ENCODE assay signal across 17 cellular contexts in genomic region chr10:33306126-33306525, GRCh38. TPM values are rescaled to one million over a fixed set of nuclear protein-coding genes. Genes with fewer than 3 reads are reported as not detected.
DNase-seq lines count a peak whose midpoint lies in the region; ATAC-seq and TF ChIP-seq lines count a peak whose summit lies in the region.
"Had no signal": no experiment of that assay in that cellular context is flagged by ENCODE, and none has a peak within 500 bp of the region (broad histone marks: within the 10 kb centered on the region; RNA-seq: fewer than 3 reads in every experiment).

No MANE protein-coding gene starts in this region.

- no peaks in the 10 kb centered on the region for H3K27me3 ChIP-seq in SJCRH30
- H3K27me3 ChIP-seq in neuronal stem cell (ENCODE audit: control insufficient read depth in 3 of 3, insufficient read depth in 3 of 3, low read depth in 1 of 3, low read length in 3 of 3), result no peaks in the 10 kb centered on the region
- H3K27me3 ChIP-seq: ovary had no signal

- no peak overlapping the region for H2BK120ac ChIP-seq in neuronal stem cell (ENCODE audit: low read depth, low read length)

- H4K91ac ChIP-seq in neuronal stem cell (ENCODE audit: low read depth, low read length, poor library complexity), result no peak overlapping the region

- H4K8ac ChIP-seq in neuronal stem cell (ENCODE audit: low read depth, low read length), result no peak overlapping the region

- no peak overlapping the region for H2BK15ac ChIP-seq in neuronal stem cell (ENCODE audit: low read length)

- no peak overlapping the region for H3K4me2 ChIP-seq in neuronal stem cell (ENCODE audit: insufficient read depth, low read length, poor library complexity, severe bottlenecking)

- DNase-seq in DMS153 (lab: John Stamatoyannopoulos, UW), result peak; percentile 25
- no peak for DNase-seq in DMS153 treated with DMSO at 0.1 percent for 48 hours (lab: John Stamatoyannopoulos, UW; ENCODE audit: unreplicated experiment)
- peak; percentile 57 to 61 for DNase-seq in SJCRH30
- peak; percentile 45 for DNase-seq in fibroblast of the aortic adventitia (ENCODE audit: low read depth)
- DNase-seq in neuronal stem cell (ENCODE audit: low spot score), result peak; percentile 33
- no peak for DNase-seq in posterior cingulate gyrus
- DNase-seq in activated naive CD4-positive, alpha-beta T cell treated with anti-CD3 and anti-CD28 coated beads, Interleukin-2, amount 50 U/mL, for 72 hours (ENCODE audit: low spot score in 2 of 2), result no peak
- DNase-seq: activated CD8-positive, alpha-beta memory T cell treated with anti-CD3 and anti-CD28 coated beads, Interleukin-2, amount 50 U/mL, for 4 hours; activated naive CD4-positive, alpha-beta T cell; NCI-H187; ovary; small intestine; T-helper 17 cell; trophoblast cell had no signal

- H3K18ac ChIP-seq in neuronal stem cell (ENCODE audit: low read length), result no peak overlapping the region

- H3K79me1 ChIP-seq in neuronal stem cell (ENCODE audit: low read depth, low read length), result no peaks in the 10 kb centered on the region

- H3K4me1 ChIP-seq in SJCRH30 (peaks cover 11% of the 10 kb centered on the region; the same call in 1 of the 2 replicates), neuronal stem cell (ENCODE audit: control insufficient read depth in 2 of 2, insufficient read depth in 1 of 2, low read depth in 1 of 2, low read length in 2 of 2) (peaks cover 6 to 22% of the 10 kb centered on the region in 2 donors)

- no peak overlapping the region for H3K27ac Mint-ChIP-seq in activated naive CD4-positive, alpha-beta T cell treated with anti-CD3 and anti-CD28 coated beads, Interleukin-2, amount 50 U/mL, for 72 hours
- H3K27ac Mint-ChIP-seq: T-helper 17 cell had no signal

- no peak overlapping the region for H3K23ac ChIP-seq in neuronal stem cell (ENCODE audit: low read depth, low read length, poor library complexity)

- H2AFZ ChIP-seq in neuronal stem cell (ENCODE audit: low read length), result no peak overlapping the region

- no peak overlapping the region for H3K27ac ChIP-seq in SJCRH30
- no peak overlapping the region for H3K27ac ChIP-seq in neuronal stem cell (replicated peaks; ENCODE audit: low read length)
- H3K27ac ChIP-seq: 22Rv1, ovary had no signal

- peaks cover 0 to 6% of the 10 kb centered on the region in 2 donors for H3K9me3 Mint-ChIP-seq in activated naive CD4-positive, alpha-beta T cell treated with anti-CD3 and anti-CD28 coated beads, Interleukin-2, amount 50 U/mL, for 72 hours

- H2BK12ac ChIP-seq in neuronal stem cell (ENCODE audit: low read length), result no peak overlapping the region

- intact Hi-C loops in posterior cingulate gyrus (cut with DNase I), result no loop called here

- H3K36me3 Mint-ChIP-seq in activated naive CD4-positive, alpha-beta T cell treated with anti-CD3 and anti-CD28 coated beads, Interleukin-2, amount 50 U/mL, for 72 hours, result no peaks in the 10 kb centered on the region

- no peak overlapping the region for H3K9ac ChIP-seq in neuronal stem cell (ENCODE audit: low read depth, low read length, poor library complexity)

- 0 out of 2 replicates have a peak, but pooled peaks cover 3% of the 10 kb centered on the region for H3K9me3 ChIP-seq in SJCRH30 (replicated peaks)
- H3K9me3 ChIP-seq in neuronal stem cell (replicated peaks in 1 of 2; ENCODE audit: control insufficient read depth in 2 of 2, insufficient read depth in 1 of 2, low read depth in 1 of 2, low read length in 2 of 2), result peaks cover 0 to 3% of the 10 kb centered on the region in 2 donors
- H3K9me3 ChIP-seq: ovary had no signal

- no peak overlapping the region for H3K14ac ChIP-seq in neuronal stem cell (ENCODE audit: low read length)

- no peak overlapping the region for H3K4ac ChIP-seq in neuronal stem cell (ENCODE audit: low read length)

- no peak overlapping the region for H2AK5ac ChIP-seq in neuronal stem cell (ENCODE audit: low read depth, low read length)

- no peak overlapping the region for H2BK5ac ChIP-seq in neuronal stem cell (ENCODE audit: low read length)

- H3K36me3 ChIP-seq in SJCRH30 (no peaks in the 10 kb centered on the region), neuronal stem cell (replicated peaks in 1 of 2; ENCODE audit: control insufficient read depth in 2 of 2, insufficient read depth in 2 of 2, low read length in 2 of 2) (peaks cover 0 to 64% of the 10 kb centered on the region in 2 donors)
- H3K36me3 ChIP-seq: ovary had no signal

- WGBS in neuronal stem cell (ENCODE audit: extremely low coverage in 2 of 2, insufficient read length in 2 of 2, insufficient replicate concordance in 1 of 2), 2 donors, result no CpG with 5 or more reads among the region's 5 CpGs

- ATAC-seq in activated naive CD4-positive, alpha-beta T cell treated with anti-CD3 and anti-CD28 coated beads, Interleukin-2, amount 50 U/mL, for 72 hours, result no peak
- no peak for ATAC-seq in HG02610 (IDR thresholded peaks at IDR 0.05; ENCODE audit: unreplicated experiment)
- ATAC-seq: activated CD4-positive, CD25-positive, alpha-beta regulatory T cell treated with anti-CD3 and anti-CD28 coated beads, Interleukin-2, amount 50 U/mL, for 24 hours; T-helper 17 cell had no signal

- H3K4me3 ChIP-seq in SJCRH30 (no peak overlapping the region), fibroblast of the aortic adventitia (ENCODE audit: low read depth, low read length) (no peak overlapping the region), neuronal stem cell (ENCODE audit: low read length in 2 of 2) (no peak overlapping the region)
- H3K4me3 ChIP-seq: ovary had no signal

- no peak for TF ChIP-seq CTCF in fibroblast of the aortic adventitia (IDR thresholded peaks at IDR 0.05; ENCODE audit: insufficient read depth, low read length)

RNA-seq across cellular contexts. Expression of gene NRP1, which starts 28.3 kb away (rescaled TPM):
- total RNA-seq in SJCRH30 (2014; rRNA removed; shearing (Covaris generic)), result 17.2 and 21.2 TPM in 2 replicates
- 174 and 455 TPM in 2 replicates for total RNA-seq in fibroblast of the aortic adventitia (ENCODE audit: low replicate concordance)
- polyA plus RNA-seq in neuronal stem cell (2013, experiment 1 of 2), result 2.9 TPM
- polyA plus RNA-seq in neuronal stem cell (2013, experiment 2 of 2), result 2.6 TPM
- under 1 TPM; 0.21 to 0.30 TPM for total RNA-seq in activated naive CD4-positive, alpha-beta T cell treated with anti-CD3 and anti-CD28 coated beads, Interleukin-2, amount 50 U/mL, for 72 hours

Comparison
In these comparisons a context has a peak if more than half of its experiments do, and no peak if none do; other contexts are left out.
1. DNase-seq: peak in DMS153 (single experiment), SJCRH30 (2 of 2), fibroblast of the aortic adventitia (single experiment) and neuronal stem cell (single experiment); none in DMS153 treated with DMSO at 0.1 percent for 48 hours (single experiment), posterior cingulate gyrus (0 of 10) and activated naive CD4-positive, alpha-beta T cell treated with anti-CD3 and anti-CD28 coated beads, Interleukin-2, amount 50 U/mL, for 72 hours (0 of 2).